21 cellular contexts compared by ENCODE assay signal in genomic region chr3:4565806-4566501, GRCh38.
DNase-seq lines count a peak whose midpoint lies in the region; ATAC-seq, FAIRE-seq and TF ChIP-seq lines count a peak whose summit lies in the region.
"Had no signal": no experiment of that assay in that cellular context is flagged by ENCODE, and none has a peak within 500 bp of the region (broad histone marks: within the 10 kb centered on the region; RNA-seq: fewer than 3 reads in every experiment).

No MANE protein-coding gene starts in this region.

- no peaks in the 10 kb centered on the region for H3K9me3 ChIP-seq in pancreas
- H3K9me3 ChIP-seq: SJSA1 had no signal

- H3K36me3 ChIP-seq in pancreas = no peaks in the 10 kb centered on the region
- H3K36me3 ChIP-seq: SJSA1 had no signal

- peaks cover 0 to 7% (median 6%) of the 10 kb centered on the region in 3 donors for H3K4me1 ChIP-seq in pancreas
- H3K4me1 ChIP-seq: SJSA1 had no signal

- peaks cover 10% of the 10 kb centered on the region for H3K36me3 Mint-ChIP-seq in type B pancreatic cell
- peaks cover 6% of the 10 kb centered on the region for H3K36me3 Mint-ChIP-seq in activated CD8-positive, alpha-beta memory T cell treated with anti-CD3 and anti-CD28 coated beads, Interleukin-2, amount 10 ng/mL, durations not matched to agents 7 days and 5 days

- DNase-seq in LNCaP clone FGC (ENCODE audit: low read depth) = peak; percentile 50
- DNase-seq in epithelial cell of esophagus (ENCODE audit: low read depth) = peak; percentile 15
- no peak for DNase-seq in pancreas
- DNase-seq in type B pancreatic cell (ENCODE audit: extremely low spot score, unreplicated experiment) = no peak
- DNase-seq in activated CD8-positive, alpha-beta memory T cell treated with anti-CD3 and anti-CD28 coated beads, Interleukin-2, amount 10 ng/mL, durations not matched to agents 7 days and 5 days = no peak
- no peak for DNase-seq in DMS53 (lab: John Stamatoyannopoulos, UW)
- DNase-seq: ACHN; AML-193; CD4-positive, CD25-positive, alpha-beta regulatory T cell; HFFc6; MV-4-11; NCI-H1417; NCI-H187 treated with DMSO at 0.1 percent for 48 hours; NCI-H345; NCI-H526; OCI-M1 had no signal

- no peaks in the 10 kb centered on the region for H3K9me3 Mint-ChIP-seq in type B pancreatic cell
- H3K9me3 Mint-ChIP-seq in activated CD8-positive, alpha-beta memory T cell treated with anti-CD3 and anti-CD28 coated beads, Interleukin-2, amount 10 ng/mL, durations not matched to agents 7 days and 5 days (ENCODE audit: low read depth) = no peaks in the 10 kb centered on the region
- H3K9me3 Mint-ChIP-seq: HFFc6, IgD-negative memory B cell had no signal

- intact Hi-C loops in pancreas (cut with DNase I) = no loop called here

- H3K4me3 ChIP-seq in LNCaP clone FGC (ENCODE audit: low read depth, low read length) (peak overlapping the region; percentile 20; the same call in 1 of the 2 replicates), epithelial cell of esophagus (ENCODE audit: low read length) (no peak overlapping the region), pancreas (no peak overlapping the region)
- H3K4me3 ChIP-seq: SJSA1 had no signal

- FAIRE-seq in pancreas (lab: Jason Lieb, UNC) = no peak
- FAIRE-seq: GM19239, H54 had no signal

- 35 to 42% methylated on average over 5 of the region's 5 CpGs for WGBS in pancreas, 2 donors

- no peaks in the 10 kb centered on the region for H3K27me3 Mint-ChIP-seq in type B pancreatic cell
- no peaks in the 10 kb centered on the region for H3K27me3 Mint-ChIP-seq in activated CD8-positive, alpha-beta memory T cell treated with anti-CD3 and anti-CD28 coated beads, Interleukin-2, amount 10 ng/mL, durations not matched to agents 7 days and 5 days
- H3K27me3 Mint-ChIP-seq: CD4-positive, CD25-positive, alpha-beta regulatory T cell; IgD-negative memory B cell had no signal

- ATAC-seq in pancreas = peak; percentile 44 to 61 (median 60)
- no peak for ATAC-seq in activated CD8-positive, alpha-beta memory T cell treated with anti-CD3 and anti-CD28 coated beads, Interleukin-2, amount 10 ng/mL, durations not matched to agents 7 days and 5 days
- ATAC-seq in GM21576 (IDR thresholded peaks at IDR 0.05; ENCODE audit: unreplicated experiment) = no peak

- no peaks in the 10 kb centered on the region for H3K27me3 ChIP-seq in pancreas
- H3K27me3 ChIP-seq: SJSA1 had no signal

- CTCF ChIA-PET in activated CD8-positive, alpha-beta memory T cell treated with anti-CD3 and anti-CD28 coated beads, Interleukin-2, amount 10 ng/mL, durations not matched to agents 7 days and 5 days (lab: Charles Lee) = interaction anchor here (1.2 kb wide), 1 partner anchor 32 kb away, joined by 3 read pairs; no protein-coding TSS in a partner anchor

- H3K4me3 Mint-ChIP-seq in type B pancreatic cell = no peak overlapping the region
- no peak overlapping the region for H3K4me3 Mint-ChIP-seq in activated CD8-positive, alpha-beta memory T cell treated with anti-CD3 and anti-CD28 coated beads, Interleukin-2, amount 10 ng/mL, durations not matched to agents 7 days and 5 days
- H3K4me3 Mint-ChIP-seq: CD4-positive, CD25-positive, alpha-beta regulatory T cell; HFFc6 had no signal

- H3K4me1 Mint-ChIP-seq in type B pancreatic cell (ENCODE audit: unreplicated experiment) = peaks cover 42% of the 10 kb centered on the region
- peaks cover 4% of the 10 kb centered on the region for H3K4me1 Mint-ChIP-seq in activated CD8-positive, alpha-beta memory T cell treated with anti-CD3 and anti-CD28 coated beads, Interleukin-2, amount 10 ng/mL, durations not matched to agents 7 days and 5 days

- H3K27ac Mint-ChIP-seq in type B pancreatic cell = peak overlapping the region; percentile 11
- H3K27ac Mint-ChIP-seq in activated CD8-positive, alpha-beta memory T cell treated with anti-CD3 and anti-CD28 coated beads, Interleukin-2, amount 10 ng/mL, durations not matched to agents 7 days and 5 days = no peak overlapping the region
- H3K27ac Mint-ChIP-seq: HFFc6 had no signal

- TF ChIP-seq CTCF in LNCaP clone FGC (IDR thresholded peaks at IDR 0.05; ENCODE audit: control insufficient read depth, extremely low read depth, insufficient read depth) (no peak), epithelial cell of esophagus (IDR thresholded peaks at IDR 0.05; ENCODE audit: insufficient read depth, low read depth, low read length, missing control alignments) (no peak), pancreas (IDR thresholded peaks at IDR 0.05) (no peak), type B pancreatic cell (conservative IDR thresholded peaks at IDR 0.05) (no peak)

- peak overlapping the region in 1 of 4 donors; percentile 29 for H3K27ac ChIP-seq in pancreas
- H3K27ac ChIP-seq: SJSA1 had no signal

Comparison
In these comparisons a context has a peak if more than half of its experiments do, and no peak if none do; other contexts are left out.
1. DNase-seq: peak in LNCaP clone FGC (single experiment) and epithelial cell of esophagus (single experiment); none in pancreas (0 of 6), type B pancreatic cell (single experiment), activated CD8-positive, alpha-beta memory T cell treated with anti-CD3 and anti-CD28 coated beads, Interleukin-2, amount 10 ng/mL, durations not matched to agents 7 days and 5 days (single experiment) and DMS53 (single experiment).
2. ATAC-seq: peak in pancreas (4 of 4); none in activated CD8-positive, alpha-beta memory T cell treated with anti-CD3 and anti-CD28 coated beads, Interleukin-2, amount 10 ng/mL, durations not matched to agents 7 days and 5 days (single experiment) and GM21576 (single experiment).